ENCODE assay signal across 1 cellular context in the genomic region with DNA sequence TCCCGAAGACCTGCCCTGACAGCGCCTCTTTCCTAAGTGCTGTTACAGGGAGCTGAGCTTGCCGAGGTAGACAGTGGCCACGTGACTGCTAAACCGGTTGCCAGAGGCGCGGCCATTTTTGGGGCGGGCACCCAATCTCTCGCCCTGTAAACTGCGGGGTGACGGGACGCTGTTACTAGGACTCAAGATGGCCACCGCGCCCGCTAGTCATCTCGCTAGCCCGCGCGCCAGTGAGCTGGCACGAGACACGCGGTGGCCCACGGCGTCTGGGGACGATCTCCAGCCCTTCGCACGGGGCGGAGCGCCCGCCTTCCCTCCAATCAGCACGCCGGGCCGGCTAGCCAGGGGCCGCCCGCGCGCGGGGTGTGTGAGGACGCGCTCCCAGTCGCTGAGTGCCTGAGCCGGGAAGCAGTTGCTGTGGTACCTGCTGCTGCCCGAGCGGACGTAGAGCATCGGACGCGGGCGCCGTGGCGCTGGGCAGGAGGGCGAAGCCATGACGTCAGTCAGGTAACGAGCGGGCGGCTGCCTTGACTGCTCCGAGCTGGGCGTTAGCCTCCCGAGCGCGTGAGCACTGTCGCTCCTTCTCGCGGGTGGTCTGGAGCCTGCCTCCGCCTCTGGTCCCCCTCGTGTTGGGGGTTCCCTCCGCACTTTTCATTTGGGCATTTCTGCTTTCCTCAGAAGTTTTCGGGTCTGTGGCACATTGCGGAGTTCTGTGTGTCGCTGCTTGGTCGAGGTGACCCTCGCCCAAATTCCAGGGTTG.
TF ChIP-seq lines count a peak whose summit lies in the region.

No MANE protein-coding gene starts in this region.

TF ChIP-seq in HepG2, 621 proteins besides CTCF, POLR2A, EP300 and RAD21 (continued from another document and continues in another):
- TF ChIP-seq, protein P1, sequence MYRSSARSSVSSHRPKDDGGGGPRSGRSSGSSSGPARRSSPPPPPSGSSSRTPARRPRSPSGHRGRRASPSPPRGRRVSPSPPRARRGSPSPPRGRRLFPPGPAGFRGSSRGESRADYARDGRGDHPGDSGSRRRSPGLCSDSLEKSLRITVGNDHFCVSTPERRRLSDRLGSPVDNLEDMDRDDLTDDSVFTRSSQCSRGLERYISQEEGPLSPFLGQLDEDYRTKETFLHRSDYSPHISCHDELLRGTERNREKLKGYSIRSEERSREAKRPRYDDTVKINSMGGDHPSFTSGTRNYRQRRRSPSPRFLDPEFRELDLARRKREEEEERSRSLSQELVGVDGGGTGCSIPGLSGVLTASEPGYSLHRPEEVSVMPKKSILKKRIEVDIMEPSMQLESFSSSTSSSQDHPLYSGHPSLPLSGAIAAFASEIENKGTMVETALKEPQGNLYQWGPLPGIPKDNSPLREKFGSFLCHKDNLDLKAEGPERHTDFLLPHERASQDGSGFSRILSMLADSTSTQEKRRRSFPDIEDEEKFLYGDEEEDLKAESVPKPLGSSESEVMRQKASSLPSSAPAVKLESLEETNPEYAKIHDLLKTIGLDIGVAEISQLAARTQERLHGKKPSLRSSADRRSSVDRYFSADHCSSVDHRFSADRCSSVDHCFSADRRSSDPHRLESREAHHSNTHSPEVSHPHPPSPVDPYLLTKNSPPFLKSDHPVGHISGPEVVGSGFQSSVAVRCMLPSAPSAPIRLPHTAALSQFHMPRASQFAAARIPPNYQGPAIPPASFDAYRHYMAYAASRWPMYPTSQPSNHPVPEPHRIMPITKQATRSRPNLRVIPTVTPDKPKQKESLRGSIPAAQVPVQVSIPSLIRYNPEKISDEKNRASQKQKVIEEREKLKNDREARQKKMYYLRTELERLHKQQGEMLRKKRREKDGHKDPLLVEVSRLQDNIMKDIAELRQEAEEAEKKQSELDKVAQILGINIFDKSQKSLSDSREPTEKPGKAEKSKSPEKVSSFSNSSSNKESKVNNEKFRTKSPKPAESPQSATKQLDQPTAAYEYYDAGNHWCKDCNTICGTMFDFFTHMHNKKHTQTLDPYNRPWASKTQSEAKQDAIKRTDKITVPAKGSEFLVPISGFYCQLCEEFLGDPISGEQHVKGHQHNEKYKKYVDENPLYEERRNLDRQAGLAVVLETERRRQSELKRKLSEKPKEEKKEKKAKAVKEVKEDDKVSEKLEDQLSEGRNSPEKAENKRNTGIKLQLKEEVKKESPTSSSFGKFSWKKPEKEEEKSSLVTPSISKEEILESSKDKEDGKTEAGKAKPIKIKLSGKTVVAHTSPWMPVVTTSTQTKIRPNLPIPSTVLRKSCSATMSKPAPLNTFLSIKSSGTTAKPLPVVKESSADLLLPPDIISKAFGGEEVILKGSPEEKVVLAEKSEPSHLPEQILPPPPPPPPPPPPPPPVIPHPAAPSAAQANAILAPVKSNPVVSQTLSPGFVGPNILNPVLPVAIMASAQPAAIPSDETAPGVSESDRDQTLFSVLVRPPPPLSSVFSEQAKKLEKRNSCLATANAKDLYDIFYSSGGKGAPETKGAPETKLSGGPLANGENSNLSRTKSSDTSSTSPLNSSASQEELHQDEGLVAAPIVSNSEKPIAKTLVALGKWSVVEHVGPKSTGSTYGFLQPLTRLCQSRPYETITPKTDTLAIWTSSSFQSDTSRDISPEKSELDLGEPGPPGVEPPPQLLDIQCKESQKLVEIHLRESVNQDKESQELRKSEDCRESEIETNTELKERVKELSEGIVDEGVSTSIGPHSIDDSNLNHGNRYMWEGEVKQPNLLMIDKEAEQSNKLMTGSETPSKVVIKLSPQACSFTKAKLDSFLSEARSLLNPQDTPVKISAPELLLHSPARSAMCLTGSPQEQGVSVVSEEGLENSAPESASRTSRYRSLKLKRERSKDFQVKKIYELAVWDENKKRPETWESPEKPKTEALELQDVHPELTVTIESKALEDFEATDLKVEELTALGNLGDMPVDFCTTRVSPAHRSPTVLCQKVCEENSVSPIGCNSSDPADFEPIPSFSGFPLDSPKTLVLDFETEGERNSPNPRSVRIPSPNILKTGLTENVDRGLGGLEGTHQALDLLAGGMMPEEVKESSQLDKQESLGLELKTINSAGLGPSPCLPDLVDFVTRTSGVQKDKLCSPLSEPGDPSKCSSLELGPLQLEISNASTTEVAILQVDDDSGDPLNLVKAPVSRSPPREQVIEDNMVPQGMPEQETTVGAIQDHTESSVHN (CRISPR knock-in tag; IDR thresholded peaks at IDR 0.05), result peak; percentile 76; the same call in 1 of the 2 replicates
- no peak for TF ChIP-seq FOSL1 (CRISPR knock-in tag; IDR thresholded peaks at IDR 0.05; ENCODE audit: borderline replicate concordance)
- peak; percentile 85 for TF ChIP-seq SP4 (CRISPR knock-in tag; IDR thresholded peaks at IDR 0.05)
- TF ChIP-seq, protein P2, sequence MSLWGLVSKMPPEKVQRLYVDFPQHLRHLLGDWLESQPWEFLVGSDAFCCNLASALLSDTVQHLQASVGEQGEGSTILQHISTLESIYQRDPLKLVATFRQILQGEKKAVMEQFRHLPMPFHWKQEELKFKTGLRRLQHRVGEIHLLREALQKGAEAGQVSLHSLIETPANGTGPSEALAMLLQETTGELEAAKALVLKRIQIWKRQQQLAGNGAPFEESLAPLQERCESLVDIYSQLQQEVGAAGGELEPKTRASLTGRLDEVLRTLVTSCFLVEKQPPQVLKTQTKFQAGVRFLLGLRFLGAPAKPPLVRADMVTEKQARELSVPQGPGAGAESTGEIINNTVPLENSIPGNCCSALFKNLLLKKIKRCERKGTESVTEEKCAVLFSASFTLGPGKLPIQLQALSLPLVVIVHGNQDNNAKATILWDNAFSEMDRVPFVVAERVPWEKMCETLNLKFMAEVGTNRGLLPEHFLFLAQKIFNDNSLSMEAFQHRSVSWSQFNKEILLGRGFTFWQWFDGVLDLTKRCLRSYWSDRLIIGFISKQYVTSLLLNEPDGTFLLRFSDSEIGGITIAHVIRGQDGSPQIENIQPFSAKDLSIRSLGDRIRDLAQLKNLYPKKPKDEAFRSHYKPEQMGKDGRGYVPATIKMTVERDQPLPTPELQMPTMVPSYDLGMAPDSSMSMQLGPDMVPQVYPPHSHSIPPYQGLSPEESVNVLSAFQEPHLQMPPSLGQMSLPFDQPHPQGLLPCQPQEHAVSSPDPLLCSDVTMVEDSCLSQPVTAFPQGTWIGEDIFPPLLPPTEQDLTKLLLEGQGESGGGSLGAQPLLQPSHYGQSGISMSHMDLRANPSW (CRISPR knock-in tag; IDR thresholded peaks at IDR 0.05; ENCODE audit: borderline replicate concordance), result no peak; the same call in 1 of the 2 replicates
- TF ChIP-seq TBP (CRISPR knock-in tag; IDR thresholded peaks at IDR 0.05), result 0 out of 2 replicates have a peak, but pooled peaks have one; percentile 80
- TF ChIP-seq ZC3H13 (CRISPR knock-in tag; IDR thresholded peaks at IDR 0.05), result peak; percentile 94
- peak; percentile 39; the same call in 1 of the 2 replicates for TF ChIP-seq KDM1A (CRISPR knock-in tag; IDR thresholded peaks at IDR 0.05)
- TF ChIP-seq, protein P3, sequence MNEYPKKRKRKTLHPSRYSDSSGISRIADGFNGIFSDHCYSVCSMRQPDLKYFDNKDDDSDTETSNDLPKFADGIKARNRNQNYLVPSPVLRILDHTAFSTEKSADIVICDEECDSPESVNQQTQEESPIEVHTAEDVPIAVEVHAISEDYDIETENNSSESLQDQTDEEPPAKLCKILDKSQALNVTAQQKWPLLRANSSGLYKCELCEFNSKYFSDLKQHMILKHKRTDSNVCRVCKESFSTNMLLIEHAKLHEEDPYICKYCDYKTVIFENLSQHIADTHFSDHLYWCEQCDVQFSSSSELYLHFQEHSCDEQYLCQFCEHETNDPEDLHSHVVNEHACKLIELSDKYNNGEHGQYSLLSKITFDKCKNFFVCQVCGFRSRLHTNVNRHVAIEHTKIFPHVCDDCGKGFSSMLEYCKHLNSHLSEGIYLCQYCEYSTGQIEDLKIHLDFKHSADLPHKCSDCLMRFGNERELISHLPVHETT (CRISPR knock-in tag; conservative IDR thresholded peaks at IDR 0.05), result peak; percentile 52
- TF ChIP-seq ZMAT3 (CRISPR knock-in tag; conservative IDR thresholded peaks at IDR 0.05), result peak; percentile 60; the same call in 1 of the 2 replicates
- peak; percentile 81 for TF ChIP-seq HNRNPLL (IDR thresholded peaks at IDR 0.05; ENCODE audit: low read depth, low read length, poor library complexity, severe bottlenecking)
- peak; percentile 95 for TF ChIP-seq ZNF891 (CRISPR knock-in tag; IDR thresholded peaks at IDR 0.05)
- TF ChIP-seq ZNF670 (CRISPR knock-in tag; IDR thresholded peaks at IDR 0.05; ENCODE audit: borderline replicate concordance), result no peak
- peak; percentile 51; the same call in 1 of the 2 replicates for TF ChIP-seq ZNF121 (CRISPR knock-in tag; IDR thresholded peaks at IDR 0.05)
- TF ChIP-seq KLF16 (CRISPR knock-in tag; IDR thresholded peaks at IDR 0.05), result peak in 1 of 2 experiments; percentile 42; a peak in 2 of 4 replicates
- no peak for TF ChIP-seq PCBP2 (optimal IDR thresholded peaks at IDR 0.05; ENCODE audit: low read depth, low read length, poor library complexity, severe bottlenecking)
- peak; percentile 97 for TF ChIP-seq BRCA1 (CRISPR knock-in tag; IDR thresholded peaks at IDR 0.05)
- TF ChIP-seq, protein P4, sequence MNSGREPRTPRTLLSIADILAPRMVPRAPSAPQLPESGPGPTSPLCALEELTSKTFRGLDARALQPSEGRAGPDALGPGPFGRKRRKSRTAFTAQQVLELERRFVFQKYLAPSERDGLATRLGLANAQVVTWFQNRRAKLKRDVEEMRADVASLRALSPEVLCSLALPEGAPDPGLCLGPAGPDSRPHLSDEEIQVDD (CRISPR knock-in tag; IDR thresholded peaks at IDR 0.05; ENCODE audit: borderline replicate concordance), result 0 out of 2 replicates have a peak, but pooled peaks have one; percentile 37
- TF ChIP-seq DNMT3B (CRISPR knock-in tag; conservative IDR thresholded peaks at IDR 0.05), result no peak
- no peak for TF ChIP-seq ZNF839 (CRISPR knock-in tag; IDR thresholded peaks at IDR 0.05; ENCODE audit: borderline replicate concordance)
- peak; percentile 83 for TF ChIP-seq NFYB (CRISPR knock-in tag; IDR thresholded peaks at IDR 0.05)
- TF ChIP-seq ZNF317 (CRISPR knock-in tag; IDR thresholded peaks at IDR 0.05), result peak; percentile 65
- TF ChIP-seq, protein P5, sequence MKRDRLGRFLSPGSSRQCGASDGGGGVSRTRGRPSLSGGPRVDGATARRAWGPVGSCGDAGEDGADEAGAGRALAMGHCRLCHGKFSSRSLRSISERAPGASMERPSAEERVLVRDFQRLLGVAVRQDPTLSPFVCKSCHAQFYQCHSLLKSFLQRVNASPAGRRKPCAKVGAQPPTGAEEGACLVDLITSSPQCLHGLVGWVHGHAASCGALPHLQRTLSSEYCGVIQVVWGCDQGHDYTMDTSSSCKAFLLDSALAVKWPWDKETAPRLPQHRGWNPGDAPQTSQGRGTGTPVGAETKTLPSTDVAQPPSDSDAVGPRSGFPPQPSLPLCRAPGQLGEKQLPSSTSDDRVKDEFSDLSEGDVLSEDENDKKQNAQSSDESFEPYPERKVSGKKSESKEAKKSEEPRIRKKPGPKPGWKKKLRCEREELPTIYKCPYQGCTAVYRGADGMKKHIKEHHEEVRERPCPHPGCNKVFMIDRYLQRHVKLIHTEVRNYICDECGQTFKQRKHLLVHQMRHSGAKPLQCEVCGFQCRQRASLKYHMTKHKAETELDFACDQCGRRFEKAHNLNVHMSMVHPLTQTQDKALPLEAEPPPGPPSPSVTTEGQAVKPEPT (CRISPR knock-in tag; IDR thresholded peaks at IDR 0.05; ENCODE audit: low read depth), result peak; percentile 91; the same call in 1 of the 2 replicates
- no peak for TF ChIP-seq ZNF432 (CRISPR knock-in tag; IDR thresholded peaks at IDR 0.05; ENCODE audit: borderline replicate concordance)
- peak; percentile 62; the same call in 1 of the 2 replicates for TF ChIP-seq TBX3 (IDR thresholded peaks at IDR 0.05; ENCODE audit: borderline replicate concordance)
- peak; percentile 77 for TF ChIP-seq XRCC5 (optimal IDR thresholded peaks at IDR 0.05; ENCODE audit: low read length)
- TF ChIP-seq ZNF20 (CRISPR knock-in tag; IDR thresholded peaks at IDR 0.05), result 0 out of 2 replicates have a peak, but pooled peaks have one; percentile 84
- no peak for TF ChIP-seq SOX6 (IDR thresholded peaks at IDR 0.05)
- TF ChIP-seq SOX6 (CRISPR knock-in tag; IDR thresholded peaks at IDR 0.05), result peak; percentile 73
- peak; percentile 61 for TF ChIP-seq ISL2 (CRISPR knock-in tag; IDR thresholded peaks at IDR 0.05)
- no peak for TF ChIP-seq ZNF775 (CRISPR knock-in tag; IDR thresholded peaks at IDR 0.05; ENCODE audit: borderline replicate concordance)
- TF ChIP-seq ZNF546 (CRISPR knock-in tag; conservative IDR thresholded peaks at IDR 0.05), result peak; percentile 74; the same call in 1 of the 2 replicates
- TF ChIP-seq, protein P6, sequence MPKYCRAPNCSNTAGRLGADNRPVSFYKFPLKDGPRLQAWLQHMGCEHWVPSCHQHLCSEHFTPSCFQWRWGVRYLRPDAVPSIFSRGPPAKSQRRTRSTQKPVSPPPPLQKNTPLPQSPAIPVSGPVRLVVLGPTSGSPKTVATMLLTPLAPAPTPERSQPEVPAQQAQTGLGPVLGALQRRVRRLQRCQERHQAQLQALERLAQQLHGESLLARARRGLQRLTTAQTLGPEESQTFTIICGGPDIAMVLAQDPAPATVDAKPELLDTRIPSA (CRISPR knock-in tag; IDR thresholded peaks at IDR 0.05; ENCODE audit: borderline replicate concordance), result no peak
- no peak for TF ChIP-seq MTA3 (CRISPR knock-in tag; IDR thresholded peaks at IDR 0.05)
- TF ChIP-seq, protein P7, sequence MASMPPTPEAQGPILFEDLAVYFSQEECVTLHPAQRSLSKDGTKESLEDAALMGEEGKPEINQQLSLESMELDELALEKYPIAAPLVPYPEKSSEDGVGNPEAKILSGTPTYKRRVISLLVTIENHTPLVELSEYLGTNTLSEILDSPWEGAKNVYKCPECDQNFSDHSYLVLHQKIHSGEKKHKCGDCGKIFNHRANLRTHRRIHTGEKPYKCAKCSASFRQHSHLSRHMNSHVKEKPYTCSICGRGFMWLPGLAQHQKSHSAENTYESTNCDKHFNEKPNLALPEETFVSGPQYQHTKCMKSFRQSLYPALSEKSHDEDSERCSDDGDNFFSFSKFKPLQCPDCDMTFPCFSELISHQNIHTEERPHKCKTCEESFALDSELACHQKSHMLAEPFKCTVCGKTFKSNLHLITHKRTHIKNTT (CRISPR knock-in tag; IDR thresholded peaks at IDR 0.05), result no peak
- TF ChIP-seq, protein P8, sequence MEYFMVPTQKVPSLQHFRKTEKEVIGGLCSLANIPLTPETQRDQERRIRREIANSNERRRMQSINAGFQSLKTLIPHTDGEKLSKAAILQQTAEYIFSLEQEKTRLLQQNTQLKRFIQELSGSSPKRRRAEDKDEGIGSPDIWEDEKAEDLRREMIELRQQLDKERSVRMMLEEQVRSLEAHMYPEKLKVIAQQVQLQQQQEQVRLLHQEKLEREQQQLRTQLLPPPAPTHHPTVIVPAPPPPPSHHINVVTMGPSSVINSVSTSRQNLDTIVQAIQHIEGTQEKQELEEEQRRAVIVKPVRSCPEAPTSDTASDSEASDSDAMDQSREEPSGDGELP (IDR thresholded peaks at IDR 0.05; ENCODE audit: borderline replicate concordance, low read depth), result peak; percentile 50; the same call in 1 of the 2 replicates
- TF ChIP-seq, protein P9, sequence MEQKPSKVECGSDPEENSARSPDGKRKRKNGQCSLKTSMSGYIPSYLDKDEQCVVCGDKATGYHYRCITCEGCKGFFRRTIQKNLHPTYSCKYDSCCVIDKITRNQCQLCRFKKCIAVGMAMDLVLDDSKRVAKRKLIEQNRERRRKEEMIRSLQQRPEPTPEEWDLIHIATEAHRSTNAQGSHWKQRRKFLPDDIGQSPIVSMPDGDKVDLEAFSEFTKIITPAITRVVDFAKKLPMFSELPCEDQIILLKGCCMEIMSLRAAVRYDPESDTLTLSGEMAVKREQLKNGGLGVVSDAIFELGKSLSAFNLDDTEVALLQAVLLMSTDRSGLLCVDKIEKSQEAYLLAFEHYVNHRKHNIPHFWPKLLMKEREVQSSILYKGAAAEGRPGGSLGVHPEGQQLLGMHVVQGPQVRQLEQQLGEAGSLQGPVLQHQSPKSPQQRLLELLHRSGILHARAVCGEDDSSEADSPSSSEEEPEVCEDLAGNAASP (CRISPR knock-in tag; IDR thresholded peaks at IDR 0.05; ENCODE audit: borderline replicate concordance), result peak; percentile 79
- peak; percentile 44 for TF ChIP-seq ZZZ3 (CRISPR knock-in tag; IDR thresholded peaks at IDR 0.05; ENCODE audit: borderline replicate concordance)
- peak; percentile 69; the same call in 1 of the 2 replicates for TF ChIP-seq ZMYM3 (CRISPR knock-in tag; IDR thresholded peaks at IDR 0.05)
- no peak for TF ChIP-seq ZNF703 (CRISPR knock-in tag; IDR thresholded peaks at IDR 0.05; ENCODE audit: borderline replicate concordance)
